In the genomic region with DNA sequence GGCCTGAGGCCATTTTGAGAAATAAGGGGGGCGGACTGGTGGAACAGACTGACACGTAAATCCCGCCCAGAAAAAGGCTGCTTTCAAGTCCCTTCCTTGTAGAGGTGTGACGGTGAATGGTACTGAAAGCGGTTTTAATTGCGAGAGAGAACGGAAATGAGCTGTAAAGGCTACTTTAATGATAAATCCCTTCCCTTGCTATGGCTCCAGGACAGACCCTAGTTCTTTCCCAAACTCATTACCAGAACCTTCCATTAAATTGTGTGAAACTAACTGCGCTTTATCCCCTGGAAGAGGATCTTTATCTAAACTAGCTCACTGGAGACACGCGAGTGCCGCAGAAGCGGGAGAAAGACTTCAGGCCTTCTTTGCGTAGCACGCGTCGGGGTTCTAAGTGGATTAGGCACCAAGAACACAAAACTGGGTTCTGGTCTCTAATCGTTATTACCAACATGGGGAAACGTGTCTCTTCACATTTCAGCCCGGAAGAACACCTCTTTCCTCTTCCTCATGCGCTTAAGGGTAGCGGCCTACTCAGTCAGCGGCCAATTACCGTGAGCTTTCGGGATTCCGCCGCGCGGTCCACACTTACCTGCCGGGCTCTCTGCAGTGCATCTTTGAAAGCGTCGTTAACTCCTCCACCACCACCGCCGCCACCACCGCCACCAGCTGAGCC, we compare ENCODE assay signal across 1 cellular context.
TF ChIP-seq lines count a peak whose summit lies in the region.

No MANE protein-coding gene starts in this region.

TF ChIP-seq in K562, 482 proteins besides CTCF, POLR2A, EP300 and RAD21 (continued from another document and continues in another):
- TF ChIP-seq MYBL2 (IDR thresholded peaks at IDR 0.05; ENCODE audit: low read depth) (no peak), MYBL2 (CRISPR knock-in tag; IDR thresholded peaks at IDR 0.05; ENCODE audit: borderline replicate concordance) (no peak), KAT7 (CRISPR knock-in tag; IDR thresholded peaks at IDR 0.05; ENCODE audit: borderline replicate concordance) (peak; percentile 9; the same call in 1 of the 2 replicates), BACH1 (tag; IDR thresholded peaks at IDR 0.05) (no peak), ARID2 (IDR thresholded peaks at IDR 0.05) (no peak), CCAR2 (IDR thresholded peaks at IDR 0.05; ENCODE audit: low read depth, low read length) (no peak), ZNF668 (CRISPR knock-in tag; IDR thresholded peaks at IDR 0.05) (no peak), RB1 (IDR thresholded peaks at IDR 0.05; ENCODE audit: low read depth) (0 out of 2 replicates have a peak, but pooled peaks have one; percentile 20), RHOXF2B (CRISPR knock-in tag; conservative IDR thresholded peaks at IDR 0.05) (no peak), FOXJ2 (tag; IDR thresholded peaks at IDR 0.05) (peak; percentile 49; the same call in 1 of the 2 replicates), MAFF (IDR thresholded peaks at IDR 0.05; ENCODE audit: low read length) (no peak), ATF7 (IDR thresholded peaks at IDR 0.05) (0 out of 2 replicates have a peak, but pooled peaks have one; percentile 25), FIP1L1 (IDR thresholded peaks at IDR 0.05; ENCODE audit: low read depth, low read length, poor library complexity, severe bottlenecking) (no peak), TARDBP (IDR thresholded peaks at IDR 0.05) (no peak), DACH1 (IDR thresholded peaks at IDR 0.05; ENCODE audit: partially characterized antibody) (no peak), CAMTA2 (CRISPR knock-in tag; conservative IDR thresholded peaks at IDR 0.05) (no peak), TRIM24 (IDR thresholded peaks at IDR 0.05) (no peak), ADNP (tag; IDR thresholded peaks at IDR 0.05) (no peak), TBL1XR1 (IDR thresholded peaks at IDR 0.05; ENCODE audit: low read length in 2 of 2) (no peak), GTF2A2 (tag; IDR thresholded peaks at IDR 0.05) (0 out of 2 replicates have a peak, but pooled peaks have one; percentile 37), U2AF1 (optimal IDR thresholded peaks at IDR 0.05; ENCODE audit: low read depth, low read length) (no peak), MTA3 (IDR thresholded peaks at IDR 0.05; ENCODE audit: borderline replicate concordance) (no peak), TAF9B (IDR thresholded peaks at IDR 0.05; ENCODE audit: partially characterized antibody) (no peak), XRCC5 (IDR thresholded peaks at IDR 0.05; ENCODE audit: low read depth, low read length) (no peak), EP400 (IDR thresholded peaks at IDR 0.05) (no peak; the same call in 1 of the 2 replicates), U2AF2 (optimal IDR thresholded peaks at IDR 0.05; ENCODE audit: low read depth, low read length) (no peak), ZNF717 (CRISPR knock-in tag; IDR thresholded peaks at IDR 0.05) (no peak), ZNF23 (CRISPR knock-in tag; IDR thresholded peaks at IDR 0.05) (no peak), HIVEP1 (CRISPR knock-in tag; IDR thresholded peaks at IDR 0.05) (no peak), TBP (optimal IDR thresholded peaks at IDR 0.05; ENCODE audit: low read depth, low read length) (peak; percentile 65), COPS2 (conservative IDR thresholded peaks at IDR 0.05) (no peak), HMG20A (CRISPR knock-in tag; conservative IDR thresholded peaks at IDR 0.05) (no peak), ELF2 (CRISPR knock-in tag; IDR thresholded peaks at IDR 0.05) (0 out of 2 replicates have a peak, but pooled peaks have one; percentile 32), SMAD4 (CRISPR knock-in tag; conservative IDR thresholded peaks at IDR 0.05) (no peak), KHSRP (IDR thresholded peaks at IDR 0.05) (no peak)
- TF ChIP-seq, protein P1, sequence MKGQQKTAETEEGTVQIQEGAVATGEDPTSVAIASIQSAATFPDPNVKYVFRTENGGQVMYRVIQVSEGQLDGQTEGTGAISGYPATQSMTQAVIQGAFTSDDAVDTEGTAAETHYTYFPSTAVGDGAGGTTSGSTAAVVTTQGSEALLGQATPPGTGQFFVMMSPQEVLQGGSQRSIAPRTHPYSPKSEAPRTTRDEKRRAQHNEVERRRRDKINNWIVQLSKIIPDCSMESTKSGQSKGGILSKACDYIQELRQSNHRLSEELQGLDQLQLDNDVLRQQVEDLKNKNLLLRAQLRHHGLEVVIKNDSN (CRISPR knock-in tag; IDR thresholded peaks at IDR 0.05), result no peak
- TF ChIP-seq, protein P2, sequence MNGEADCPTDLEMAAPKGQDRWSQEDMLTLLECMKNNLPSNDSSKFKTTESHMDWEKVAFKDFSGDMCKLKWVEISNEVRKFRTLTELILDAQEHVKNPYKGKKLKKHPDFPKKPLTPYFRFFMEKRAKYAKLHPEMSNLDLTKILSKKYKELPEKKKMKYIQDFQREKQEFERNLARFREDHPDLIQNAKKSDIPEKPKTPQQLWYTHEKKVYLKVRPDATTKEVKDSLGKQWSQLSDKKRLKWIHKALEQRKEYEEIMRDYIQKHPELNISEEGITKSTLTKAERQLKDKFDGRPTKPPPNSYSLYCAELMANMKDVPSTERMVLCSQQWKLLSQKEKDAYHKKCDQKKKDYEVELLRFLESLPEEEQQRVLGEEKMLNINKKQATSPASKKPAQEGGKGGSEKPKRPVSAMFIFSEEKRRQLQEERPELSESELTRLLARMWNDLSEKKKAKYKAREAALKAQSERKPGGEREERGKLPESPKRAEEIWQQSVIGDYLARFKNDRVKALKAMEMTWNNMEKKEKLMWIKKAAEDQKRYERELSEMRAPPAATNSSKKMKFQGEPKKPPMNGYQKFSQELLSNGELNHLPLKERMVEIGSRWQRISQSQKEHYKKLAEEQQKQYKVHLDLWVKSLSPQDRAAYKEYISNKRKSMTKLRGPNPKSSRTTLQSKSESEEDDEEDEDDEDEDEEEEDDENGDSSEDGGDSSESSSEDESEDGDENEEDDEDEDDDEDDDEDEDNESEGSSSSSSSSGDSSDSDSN (IDR thresholded peaks at IDR 0.05; ENCODE audit: borderline replicate concordance in 1 of 2, low read depth in 2 of 2, low read length in 2 of 2), result no peak
- TF ChIP-seq, protein P3, sequence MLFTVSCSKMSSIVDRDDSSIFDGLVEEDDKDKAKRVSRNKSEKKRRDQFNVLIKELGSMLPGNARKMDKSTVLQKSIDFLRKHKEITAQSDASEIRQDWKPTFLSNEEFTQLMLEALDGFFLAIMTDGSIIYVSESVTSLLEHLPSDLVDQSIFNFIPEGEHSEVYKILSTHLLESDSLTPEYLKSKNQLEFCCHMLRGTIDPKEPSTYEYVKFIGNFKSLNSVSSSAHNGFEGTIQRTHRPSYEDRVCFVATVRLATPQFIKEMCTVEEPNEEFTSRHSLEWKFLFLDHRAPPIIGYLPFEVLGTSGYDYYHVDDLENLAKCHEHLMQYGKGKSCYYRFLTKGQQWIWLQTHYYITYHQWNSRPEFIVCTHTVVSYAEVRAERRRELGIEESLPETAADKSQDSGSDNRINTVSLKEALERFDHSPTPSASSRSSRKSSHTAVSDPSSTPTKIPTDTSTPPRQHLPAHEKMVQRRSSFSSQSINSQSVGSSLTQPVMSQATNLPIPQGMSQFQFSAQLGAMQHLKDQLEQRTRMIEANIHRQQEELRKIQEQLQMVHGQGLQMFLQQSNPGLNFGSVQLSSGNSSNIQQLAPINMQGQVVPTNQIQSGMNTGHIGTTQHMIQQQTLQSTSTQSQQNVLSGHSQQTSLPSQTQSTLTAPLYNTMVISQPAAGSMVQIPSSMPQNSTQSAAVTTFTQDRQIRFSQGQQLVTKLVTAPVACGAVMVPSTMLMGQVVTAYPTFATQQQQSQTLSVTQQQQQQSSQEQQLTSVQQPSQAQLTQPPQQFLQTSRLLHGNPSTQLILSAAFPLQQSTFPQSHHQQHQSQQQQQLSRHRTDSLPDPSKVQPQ (CRISPR knock-in tag; IDR thresholded peaks at IDR 0.05; ENCODE audit: borderline replicate concordance), result no peak
- TF ChIP-seq, protein P4, sequence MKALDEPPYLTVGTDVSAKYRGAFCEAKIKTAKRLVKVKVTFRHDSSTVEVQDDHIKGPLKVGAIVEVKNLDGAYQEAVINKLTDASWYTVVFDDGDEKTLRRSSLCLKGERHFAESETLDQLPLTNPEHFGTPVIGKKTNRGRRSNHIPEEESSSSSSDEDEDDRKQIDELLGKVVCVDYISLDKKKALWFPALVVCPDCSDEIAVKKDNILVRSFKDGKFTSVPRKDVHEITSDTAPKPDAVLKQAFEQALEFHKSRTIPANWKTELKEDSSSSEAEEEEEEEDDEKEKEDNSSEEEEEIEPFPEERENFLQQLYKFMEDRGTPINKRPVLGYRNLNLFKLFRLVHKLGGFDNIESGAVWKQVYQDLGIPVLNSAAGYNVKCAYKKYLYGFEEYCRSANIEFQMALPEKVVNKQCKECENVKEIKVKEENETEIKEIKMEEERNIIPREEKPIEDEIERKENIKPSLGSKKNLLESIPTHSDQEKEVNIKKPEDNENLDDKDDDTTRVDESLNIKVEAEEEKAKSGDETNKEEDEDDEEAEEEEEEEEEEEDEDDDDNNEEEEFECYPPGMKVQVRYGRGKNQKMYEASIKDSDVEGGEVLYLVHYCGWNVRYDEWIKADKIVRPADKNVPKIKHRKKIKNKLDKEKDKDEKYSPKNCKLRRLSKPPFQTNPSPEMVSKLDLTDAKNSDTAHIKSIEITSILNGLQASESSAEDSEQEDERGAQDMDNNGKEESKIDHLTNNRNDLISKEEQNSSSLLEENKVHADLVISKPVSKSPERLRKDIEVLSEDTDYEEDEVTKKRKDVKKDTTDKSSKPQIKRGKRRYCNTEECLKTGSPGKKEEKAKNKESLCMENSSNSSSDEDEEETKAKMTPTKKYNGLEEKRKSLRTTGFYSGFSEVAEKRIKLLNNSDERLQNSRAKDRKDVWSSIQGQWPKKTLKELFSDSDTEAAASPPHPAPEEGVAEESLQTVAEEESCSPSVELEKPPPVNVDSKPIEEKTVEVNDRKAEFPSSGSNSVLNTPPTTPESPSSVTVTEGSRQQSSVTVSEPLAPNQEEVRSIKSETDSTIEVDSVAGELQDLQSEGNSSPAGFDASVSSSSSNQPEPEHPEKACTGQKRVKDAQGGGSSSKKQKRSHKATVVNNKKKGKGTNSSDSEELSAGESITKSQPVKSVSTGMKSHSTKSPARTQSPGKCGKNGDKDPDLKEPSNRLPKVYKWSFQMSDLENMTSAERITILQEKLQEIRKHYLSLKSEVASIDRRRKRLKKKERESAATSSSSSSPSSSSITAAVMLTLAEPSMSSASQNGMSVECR (CRISPR knock-in tag; IDR thresholded peaks at IDR 0.05), result peak; percentile 61; the same call in 1 of the 2 replicates
- TF ChIP-seq, protein P5, sequence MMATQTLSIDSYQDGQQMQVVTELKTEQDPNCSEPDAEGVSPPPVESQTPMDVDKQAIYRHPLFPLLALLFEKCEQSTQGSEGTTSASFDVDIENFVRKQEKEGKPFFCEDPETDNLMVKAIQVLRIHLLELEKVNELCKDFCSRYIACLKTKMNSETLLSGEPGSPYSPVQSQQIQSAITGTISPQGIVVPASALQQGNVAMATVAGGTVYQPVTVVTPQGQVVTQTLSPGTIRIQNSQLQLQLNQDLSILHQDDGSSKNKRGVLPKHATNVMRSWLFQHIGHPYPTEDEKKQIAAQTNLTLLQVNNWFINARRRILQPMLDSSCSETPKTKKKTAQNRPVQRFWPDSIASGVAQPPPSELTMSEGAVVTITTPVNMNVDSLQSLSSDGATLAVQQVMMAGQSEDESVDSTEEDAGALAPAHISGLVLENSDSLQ (IDR thresholded peaks at IDR 0.05), result peak; percentile 76
- TF ChIP-seq, protein P6, sequence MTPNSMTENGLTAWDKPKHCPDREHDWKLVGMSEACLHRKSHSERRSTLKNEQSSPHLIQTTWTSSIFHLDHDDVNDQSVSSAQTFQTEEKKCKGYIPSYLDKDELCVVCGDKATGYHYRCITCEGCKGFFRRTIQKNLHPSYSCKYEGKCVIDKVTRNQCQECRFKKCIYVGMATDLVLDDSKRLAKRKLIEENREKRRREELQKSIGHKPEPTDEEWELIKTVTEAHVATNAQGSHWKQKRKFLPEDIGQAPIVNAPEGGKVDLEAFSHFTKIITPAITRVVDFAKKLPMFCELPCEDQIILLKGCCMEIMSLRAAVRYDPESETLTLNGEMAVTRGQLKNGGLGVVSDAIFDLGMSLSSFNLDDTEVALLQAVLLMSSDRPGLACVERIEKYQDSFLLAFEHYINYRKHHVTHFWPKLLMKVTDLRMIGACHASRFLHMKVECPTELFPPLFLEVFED (CRISPR knock-in tag; conservative IDR thresholded peaks at IDR 0.05), result 0 out of 2 replicates have a peak, but pooled peaks have one; percentile 11
- TF ChIP-seq, protein P7, sequence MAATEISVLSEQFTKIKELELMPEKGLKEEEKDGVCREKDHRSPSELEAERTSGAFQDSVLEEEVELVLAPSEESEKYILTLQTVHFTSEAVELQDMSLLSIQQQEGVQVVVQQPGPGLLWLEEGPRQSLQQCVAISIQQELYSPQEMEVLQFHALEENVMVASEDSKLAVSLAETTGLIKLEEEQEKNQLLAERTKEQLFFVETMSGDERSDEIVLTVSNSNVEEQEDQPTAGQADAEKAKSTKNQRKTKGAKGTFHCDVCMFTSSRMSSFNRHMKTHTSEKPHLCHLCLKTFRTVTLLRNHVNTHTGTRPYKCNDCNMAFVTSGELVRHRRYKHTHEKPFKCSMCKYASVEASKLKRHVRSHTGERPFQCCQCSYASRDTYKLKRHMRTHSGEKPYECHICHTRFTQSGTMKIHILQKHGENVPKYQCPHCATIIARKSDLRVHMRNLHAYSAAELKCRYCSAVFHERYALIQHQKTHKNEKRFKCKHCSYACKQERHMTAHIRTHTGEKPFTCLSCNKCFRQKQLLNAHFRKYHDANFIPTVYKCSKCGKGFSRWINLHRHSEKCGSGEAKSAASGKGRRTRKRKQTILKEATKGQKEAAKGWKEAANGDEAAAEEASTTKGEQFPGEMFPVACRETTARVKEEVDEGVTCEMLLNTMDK (IDR thresholded peaks at IDR 0.05; ENCODE audit: borderline replicate concordance, insufficient read depth, low read depth, low read length, poor library complexity, severe bottlenecking), result no peak
- TF ChIP-seq, protein P8, sequence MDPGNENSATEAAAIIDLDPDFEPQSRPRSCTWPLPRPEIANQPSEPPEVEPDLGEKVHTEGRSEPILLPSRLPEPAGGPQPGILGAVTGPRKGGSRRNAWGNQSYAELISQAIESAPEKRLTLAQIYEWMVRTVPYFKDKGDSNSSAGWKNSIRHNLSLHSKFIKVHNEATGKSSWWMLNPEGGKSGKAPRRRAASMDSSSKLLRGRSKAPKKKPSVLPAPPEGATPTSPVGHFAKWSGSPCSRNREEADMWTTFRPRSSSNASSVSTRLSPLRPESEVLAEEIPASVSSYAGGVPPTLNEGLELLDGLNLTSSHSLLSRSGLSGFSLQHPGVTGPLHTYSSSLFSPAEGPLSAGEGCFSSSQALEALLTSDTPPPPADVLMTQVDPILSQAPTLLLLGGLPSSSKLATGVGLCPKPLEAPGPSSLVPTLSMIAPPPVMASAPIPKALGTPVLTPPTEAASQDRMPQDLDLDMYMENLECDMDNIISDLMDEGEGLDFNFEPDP (CRISPR knock-in tag; IDR thresholded peaks at IDR 0.05), result no peak
- TF ChIP-seq, protein P9, sequence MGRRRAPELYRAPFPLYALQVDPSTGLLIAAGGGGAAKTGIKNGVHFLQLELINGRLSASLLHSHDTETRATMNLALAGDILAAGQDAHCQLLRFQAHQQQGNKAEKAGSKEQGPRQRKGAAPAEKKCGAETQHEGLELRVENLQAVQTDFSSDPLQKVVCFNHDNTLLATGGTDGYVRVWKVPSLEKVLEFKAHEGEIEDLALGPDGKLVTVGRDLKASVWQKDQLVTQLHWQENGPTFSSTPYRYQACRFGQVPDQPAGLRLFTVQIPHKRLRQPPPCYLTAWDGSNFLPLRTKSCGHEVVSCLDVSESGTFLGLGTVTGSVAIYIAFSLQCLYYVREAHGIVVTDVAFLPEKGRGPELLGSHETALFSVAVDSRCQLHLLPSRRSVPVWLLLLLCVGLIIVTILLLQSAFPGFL (CRISPR knock-in tag; IDR thresholded peaks at IDR 0.05), result peak; percentile 75; the same call in 1 of the 2 replicates
